Comparison of ENCODE assay signal across 14 cellular contexts in genomic region chr12:2634481-2634880, GRCh38.
"Had no signal": no experiment of that assay in that cellular context is flagged by ENCODE, and none has a peak within 500 bp of the region (broad histone marks: within the 10 kb centered on the region; RNA-seq: fewer than 3 reads in every experiment).

No MANE protein-coding gene starts in this region.

- H3K9me3 ChIP-seq: esophagus squamous epithelium, psoas muscle, stomach, thoracic aorta, transverse colon had no signal

- ATAC-seq: effector memory CD8-positive, alpha-beta T cell; foreskin keratinocyte; naive thymus-derived CD4-positive, alpha-beta T cell; psoas muscle; sciatic nerve had no signal

- H3K4me3 ChIP-seq: esophagus squamous epithelium, psoas muscle, stomach, thoracic aorta had no signal

- H3K27me3 ChIP-seq: foreskin keratinocyte, stomach, transverse colon had no signal

- H3K4me1 ChIP-seq: foreskin keratinocyte, psoas muscle had no signal

- H3K27ac ChIP-seq: esophagus squamous epithelium, foreskin keratinocyte, psoas muscle, thoracic aorta had no signal

- H3K36me3 ChIP-seq: esophagus squamous epithelium, transverse colon had no signal

- DNase-seq: effector memory CD8-positive, alpha-beta T cell; esophagus squamous epithelium; foreskin keratinocyte; hippocampal formation; mammary epithelial cell; naive thymus-derived CD4-positive, alpha-beta T cell; nephron progenitor cell; stimulated activated naive CD4-positive, alpha-beta T cell; stomach; substantia nigra had no signal
